In genomic region chr2:36597003-36597531, GRCh38 we compare ENCODE assay signal across 8 cellular contexts. TPM values are rescaled to one million over a fixed set of nuclear protein-coding genes. Genes with fewer than 3 reads are reported as not detected.
DNase-seq lines count a peak whose midpoint lies in the region; ATAC-seq and TF ChIP-seq lines count a peak whose summit lies in the region.

No MANE protein-coding gene starts in this region.

- H3K9me2 ChIP-seq in HCT116 (ENCODE audit: insufficient read depth): no peaks in the 10 kb centered on the region

- BruUV-seq in HCT116 (replicated peaks; lab: Mats Ljungman, UMichigan): TSS peak; percentile 52

- H3K4me1 ChIP-seq in HCT116 (ENCODE audit: control insufficient read depth in 1 of 2, insufficient read depth in 2 of 2, low read length in 2 of 2) (peaks cover 10 to 19% of the 10 kb centered on the region in 2 experiments), skeletal muscle tissue (ENCODE audit: control insufficient read depth in 3 of 3, insufficient read depth in 3 of 3, low read length in 3 of 3) (peaks cover 22 to 35% (median 28%) of the 10 kb centered on the region in 3 donors)

- H3K9ac ChIP-seq in HCT116 (ENCODE audit: low read length) (peak overlapping the region; percentile 80), skeletal muscle tissue (ENCODE audit: low read depth in 1 of 3, low read length in 3 of 3) (peak overlapping the region; percentile 76 to 82 (median 81))

- peak overlapping the region; percentile 89 to 96 (median 91) for H3K4me3 Mint-ChIP-seq in T-cell
- H3K4me3 Mint-ChIP-seq in glutamatergic neuron (ENCODE audit: unreplicated experiment): peak overlapping the region; percentile 87

- H3K27me3 Mint-ChIP-seq in T-cell (no peaks in the 10 kb centered on the region), glutamatergic neuron (ENCODE audit: unreplicated experiment) (peaks cover 2% of the 10 kb centered on the region)

- TF ChIP-seq CTCF in HCT116 (IDR thresholded peaks at IDR 0.05 in 2 of 3, conservative IDR thresholded peaks at IDR 0.05 in 1 of 3; ENCODE audit: borderline replicate concordance in 1 of 3, insufficient read depth in 1 of 3, low read depth in 2 of 3, low read length in 2 of 3) (no peak), glutamatergic neuron (IDR thresholded peaks at IDR 0.05; ENCODE audit: partially characterized antibody, unreplicated experiment) (no peak)

- H4K20me1 ChIP-seq in HCT116 (ENCODE audit: insufficient read depth): no peaks in the 10 kb centered on the region

- H3K9me3 Mint-ChIP-seq in T-cell (no peaks in the 10 kb centered on the region), glutamatergic neuron (ENCODE audit: unreplicated experiment) (peaks cover 2% of the 10 kb centered on the region)

- no peaks in the 10 kb centered on the region for H3K9me3 ChIP-seq in HCT116 (ENCODE audit: control insufficient read depth in 1 of 2, insufficient read depth in 1 of 2, low read depth in 1 of 2, low read length in 2 of 2)
- no peaks in the 10 kb centered on the region for H3K9me3 ChIP-seq in skeletal muscle tissue (ENCODE audit: control insufficient read depth in 3 of 3, low read length in 3 of 3)

- RAD21 ChIA-PET in HCT116 (lab: Charles Lee; ENCODE audit: low non-redundant PET in 1 of 2, low total read pairs in 2 of 2, uncharacterized antibody in 2 of 2, unreplicated experiment in 2 of 2): no interaction called here

- H3K27ac Mint-ChIP-seq in T-cell: peak overlapping the region; percentile 63 to 87
- H3K27ac Mint-ChIP-seq in glutamatergic neuron (ENCODE audit: unreplicated experiment): peak overlapping the region; percentile 57

- H3K4me2 ChIP-seq in HCT116 (ENCODE audit: low read length): peak overlapping the region; percentile 95

- no peak for TF ChIP-seq POLR2A in HCT116 (IDR thresholded peaks at IDR 0.05; ENCODE audit: borderline replicate concordance, extremely low read depth, insufficient read depth, insufficient read length)

- H3K36me3 ChIP-seq in HCT116 (ENCODE audit: control insufficient read depth in 1 of 2, insufficient read depth in 2 of 2, low read length in 2 of 2) (no peaks in the 10 kb centered on the region; a peak in 1 of 4 replicates), skeletal muscle tissue (ENCODE audit: control insufficient read depth in 3 of 3, insufficient read depth in 3 of 3, low read length in 3 of 3) (no peaks in the 10 kb centered on the region)

- no peak for DNase-seq in HCT116 (ENCODE audit: low read depth, low spot score)
- DNase-seq in T-cell: no peak
- no peak for DNase-seq in glutamatergic neuron
- DNase-seq in NCI-H1930 (lab: John Stamatoyannopoulos, UW): no peak
- no peak for DNase-seq in NCI-H1092 (lab: John Stamatoyannopoulos, UW)

- ATAC-seq in HCT116 (no peak; the same call in 1 of the 2 replicates), T-cell (replicated peaks in 1 of 4) (no peak), HG03457 (IDR thresholded peaks at IDR 0.05; ENCODE audit: unreplicated experiment) (no peak), HG03354 (IDR thresholded peaks at IDR 0.05; ENCODE audit: poor library complexity, severe bottlenecking, unreplicated experiment) (no peak)

- H3K4me3 ChIP-seq in HCT116 (replicated peaks in 1 of 2; ENCODE audit: low read depth in 1 of 2, low read length in 2 of 2): peak overlapping the region; percentile 80 to 82
- H3K4me3 ChIP-seq in skeletal muscle tissue (ENCODE audit: low read length in 3 of 3): peak overlapping the region; percentile 91 to 92 (median 91)

- peaks cover 38 to 46% (median 45%) of the 10 kb centered on the region in 3 donors for H3K4me1 Mint-ChIP-seq in T-cell
- H3K4me1 Mint-ChIP-seq in glutamatergic neuron (ENCODE audit: low read depth, unreplicated experiment): peaks cover 12% of the 10 kb centered on the region

- H2AFZ ChIP-seq in HCT116 (ENCODE audit: low read depth, low read length, poor library complexity, severe bottlenecking): no peak overlapping the region

- H3K79me2 ChIP-seq in HCT116 (ENCODE audit: insufficient read depth, low read length): peaks cover 48% of the 10 kb centered on the region

- CTCF ChIA-PET in HCT116 (lab: Charles Lee): no interaction called here
- CTCF ChIA-PET in T-cell (lab: Charles Lee): no interaction called here

- no peaks in the 10 kb centered on the region for H3K27me3 ChIP-seq in HCT116 (ENCODE audit: insufficient read depth, low read length)
- H3K27me3 ChIP-seq in skeletal muscle tissue (ENCODE audit: control insufficient read depth in 3 of 3, insufficient read depth in 3 of 3, low read length in 3 of 3): no peaks in the 10 kb centered on the region

- H3K36me3 Mint-ChIP-seq in T-cell (peaks cover 6% of the 10 kb centered on the region), glutamatergic neuron (ENCODE audit: unreplicated experiment) (no peaks in the 10 kb centered on the region)

- peak overlapping the region; percentile 76 for H3K27ac ChIP-seq in HCT116 (ENCODE audit: low read depth, low read length)
- H3K27ac ChIP-seq in skeletal muscle tissue (ENCODE audit: low read depth, low read length): peak overlapping the region; percentile 62

- POLR2A ChIA-PET in HCT116 (lab: Charles Lee) (no interaction called here), T-cell (lab: Charles Lee) (no interaction called here)

- intact Hi-C loops in HCT116 (cut with micrococcal nuclease): no loop called here

- TF ChIP-seq RAD21 in HCT116 (IDR thresholded peaks at IDR 0.05; ENCODE audit: low read depth): no peak

TF ChIP-seq in HCT116, 20 proteins besides CTCF, POLR2A, EP300 and RAD21:
- TF ChIP-seq SRF (IDR thresholded peaks at IDR 0.05; ENCODE audit: low read depth) (no peak), SP1 (IDR thresholded peaks at IDR 0.05; ENCODE audit: low read depth) (0 out of 2 replicates have a peak, but pooled peaks have one; percentile 30)

RNA-seq across cellular contexts. Expression of gene FEZ2, which starts 0.9 kb away (rescaled TPM):
- total RNA-seq in HCT116 (2021; ENCODE audit: unreplicated experiment) (14.8 TPM), T-cell (10 to 100 TPM; 11.0 to 17.3 (median 12.8) TPM), glutamatergic neuron (ENCODE audit: unreplicated experiment) (47.3 TPM), skeletal muscle tissue (61.6 TPM)
- 6.9 and 9.6 TPM in 2 replicates for polyA plus RNA-seq in HCT116 (2012)
